Comparison of ENCODE assay signal across 27 cellular contexts in genomic region chr2:181196401-181196800, GRCh38.
DNase-seq lines count a peak whose midpoint lies in the region; ATAC-seq lines count a peak whose summit lies in the region.
"Had no signal": no experiment of that assay in that cellular context is flagged by ENCODE, and none has a peak within 500 bp of the region (broad histone marks: within the 10 kb centered on the region; RNA-seq: fewer than 3 reads in every experiment).

No MANE protein-coding gene starts in this region.

- no peak overlapping the region for H3K4me3 ChIP-seq in CD8-positive, alpha-beta memory T cell (ENCODE audit: low read length)
- H3K4me3 ChIP-seq: dorsolateral prefrontal cortex, skin epidermis, tibial nerve had no signal

- DNase-seq in DMS153 (lab: John Stamatoyannopoulos, UW) = peak; percentile 31
- DNase-seq in DMS153 treated with DMSO at 0.1 percent for 48 hours (lab: John Stamatoyannopoulos, UW; ENCODE audit: unreplicated experiment) = no peak
- no peak for DNase-seq in CD8-positive, alpha-beta memory T cell
- DNase-seq in activated CD4-positive, alpha-beta memory T cell treated with anti-CD3 and anti-CD28 coated beads for 36 hours = no peak
- no peak for DNase-seq in central memory CD8-positive, alpha-beta T cell (ENCODE audit: low spot score in 2 of 2)
- DNase-seq in medulla oblongata (ENCODE audit: extremely low spot score) = no peak
- DNase-seq in NCI-H1092 treated with DMSO at 0.1 percent for 48 hours (lab: John Stamatoyannopoulos, UW) = no peak
- DNase-seq: activated T-cell treated with anti-CD3 and anti-CD28 coated beads, Interleukin-2, amount 50 U/mL, for 4 hours; cerebellar nuclear complex; DMS 273 treated with DMSO at 0.1 percent for 48 hours; dorsolateral prefrontal cortex; hypothalamus; mesendoderm; MV-4-11; NCI-H146; NCI-H510A; nucleus accumbens; T-helper 9 cell had no signal

- intact Hi-C loops in activated CD4-positive, alpha-beta memory T cell treated with anti-CD3 and anti-CD28 coated beads for 36 hours (cut with micrococcal nuclease) = loop anchor here (2.0 to 5.0 kb wide), 4 partner anchors 18 to 106 kb away; no protein-coding TSS in a partner anchor

- peaks cover 38% of the 10 kb centered on the region for H3K4me1 ChIP-seq in CD8-positive, alpha-beta memory T cell (ENCODE audit: insufficient read depth, low read length)
- H3K4me1 ChIP-seq: tibial nerve had no signal

- H3K9me3 Mint-ChIP-seq in CD8-positive, alpha-beta memory T cell = peaks cover 6 to 14% (median 11%) of the 10 kb centered on the region in 5 donors
- peaks cover 9% of the 10 kb centered on the region for H3K9me3 Mint-ChIP-seq in activated CD4-positive, alpha-beta memory T cell treated with anti-CD3 and anti-CD28 coated beads for 36 hours
- H3K9me3 Mint-ChIP-seq in central memory CD8-positive, alpha-beta T cell = peaks cover 12% of the 10 kb centered on the region
- no peaks in the 10 kb centered on the region for H3K9me3 Mint-ChIP-seq in stimulated activated memory B cell treated with anti-CD40 and anti-IgM and Interleukin-4, amounts not matched to agents 10 μg/mL and 1 μg/mL and 100 μg/mL, for 72 hours

- ATAC-seq in central memory CD8-positive, alpha-beta T cell (replicated peaks; ENCODE audit: extremely low read depth, poor library complexity, severe bottlenecking) = no peak
- ATAC-seq in stimulated activated memory B cell treated with anti-CD40 and anti-IgM and Interleukin-4, amounts not matched to agents 10 μg/mL and 1 μg/mL and 100 μg/mL, for 72 hours = no peak
- ATAC-seq: HepG2, left lobe of liver, SK-N-SH treated with all-trans-retinoic acid at 6 μM for 48 hours had no signal

- POLR2A ChIA-PET in CD8-positive, alpha-beta memory T cell (lab: Charles Lee) = interaction anchor here (0.9 kb wide), 1 partner anchor 51 kb away, joined by 3 read pairs; no protein-coding TSS in a partner anchor
- POLR2A ChIA-PET in activated CD4-positive, alpha-beta memory T cell treated with anti-CD3 and anti-CD28 coated beads for 36 hours (lab: Charles Lee) = no interaction called here

- no peaks in the 10 kb centered on the region for H3K9me3 ChIP-seq in CD8-positive, alpha-beta memory T cell (ENCODE audit: low read length)
- H3K9me3 ChIP-seq: tibial nerve had no signal

- peak overlapping the region in 6 of 8 donors; percentile 9 to 80 (median 66) for H3K27ac Mint-ChIP-seq in CD8-positive, alpha-beta memory T cell
- H3K27ac Mint-ChIP-seq in activated CD4-positive, alpha-beta memory T cell treated with anti-CD3 and anti-CD28 coated beads for 36 hours = peak overlapping the region; percentile 70
- peak overlapping the region; percentile 2 for H3K27ac Mint-ChIP-seq in central memory CD8-positive, alpha-beta T cell (ENCODE audit: low read depth)
- no peak overlapping the region for H3K27ac Mint-ChIP-seq in stimulated activated memory B cell treated with anti-CD40 and anti-IgM and Interleukin-4, amounts not matched to agents 10 μg/mL and 1 μg/mL and 100 μg/mL, for 72 hours

- H3K27ac ChIP-seq in CD8-positive, alpha-beta memory T cell (ENCODE audit: low read depth, low read length) = no peak overlapping the region
- H3K27ac ChIP-seq: 22Rv1, C4-2B, dorsolateral prefrontal cortex, skin epidermis, tibial nerve, VCaP had no signal

- H3K36me3 Mint-ChIP-seq in CD8-positive, alpha-beta memory T cell = peaks cover 5 to 55% (median 55%) of the 10 kb centered on the region in 3 donors
- H3K36me3 Mint-ChIP-seq in activated CD4-positive, alpha-beta memory T cell treated with anti-CD3 and anti-CD28 coated beads for 36 hours = peaks cover 18% of the 10 kb centered on the region
- H3K36me3 Mint-ChIP-seq in central memory CD8-positive, alpha-beta T cell (ENCODE audit: insufficient read depth) = no peaks in the 10 kb centered on the region
- H3K36me3 Mint-ChIP-seq in stimulated activated memory B cell treated with anti-CD40 and anti-IgM and Interleukin-4, amounts not matched to agents 10 μg/mL and 1 μg/mL and 100 μg/mL, for 72 hours = no peaks in the 10 kb centered on the region

- CTCF ChIA-PET in CD8-positive, alpha-beta memory T cell (lab: Charles Lee) = interaction anchor here (0.7 kb wide), 1 partner anchor 17 kb away, joined by 3 read pairs; no protein-coding TSS in a partner anchor
- CTCF ChIA-PET in activated CD4-positive, alpha-beta memory T cell treated with anti-CD3 and anti-CD28 coated beads for 36 hours (lab: Charles Lee) = interaction anchor here (1.5 kb wide), 1 partner anchor 270 kb away, joined by 3 read pairs; no protein-coding TSS in a partner anchor

- peaks cover 62 to 90% (median 66%) of the 10 kb centered on the region in 3 donors for H3K4me1 Mint-ChIP-seq in CD8-positive, alpha-beta memory T cell
- H3K4me1 Mint-ChIP-seq in activated CD4-positive, alpha-beta memory T cell treated with anti-CD3 and anti-CD28 coated beads for 36 hours (ENCODE audit: low read depth) = peaks cover 49% of the 10 kb centered on the region
- peaks cover 39% of the 10 kb centered on the region for H3K4me1 Mint-ChIP-seq in central memory CD8-positive, alpha-beta T cell
- H3K4me1 Mint-ChIP-seq in stimulated activated memory B cell treated with anti-CD40 and anti-IgM and Interleukin-4, amounts not matched to agents 10 μg/mL and 1 μg/mL and 100 μg/mL, for 72 hours = no peaks in the 10 kb centered on the region

- no peaks in the 10 kb centered on the region for H3K27me3 Mint-ChIP-seq in CD8-positive, alpha-beta memory T cell
- no peaks in the 10 kb centered on the region for H3K27me3 Mint-ChIP-seq in activated CD4-positive, alpha-beta memory T cell treated with anti-CD3 and anti-CD28 coated beads for 36 hours
- no peaks in the 10 kb centered on the region for H3K27me3 Mint-ChIP-seq in central memory CD8-positive, alpha-beta T cell
- no peaks in the 10 kb centered on the region for H3K27me3 Mint-ChIP-seq in stimulated activated memory B cell treated with anti-CD40 and anti-IgM and Interleukin-4, amounts not matched to agents 10 μg/mL and 1 μg/mL and 100 μg/mL, for 72 hours

- H3K36me3 ChIP-seq in CD8-positive, alpha-beta memory T cell (ENCODE audit: insufficient read depth, low read length) = no peaks in the 10 kb centered on the region
- H3K36me3 ChIP-seq: tibial nerve had no signal

- peak overlapping the region in 3 of 7 donors; percentile 9 to 44 (median 40) for H3K4me3 Mint-ChIP-seq in CD8-positive, alpha-beta memory T cell
- no peak overlapping the region for H3K4me3 Mint-ChIP-seq in activated CD4-positive, alpha-beta memory T cell treated with anti-CD3 and anti-CD28 coated beads for 36 hours
- peak overlapping the region; percentile 36 for H3K4me3 Mint-ChIP-seq in central memory CD8-positive, alpha-beta T cell
- H3K4me3 Mint-ChIP-seq in stimulated activated memory B cell treated with anti-CD40 and anti-IgM and Interleukin-4, amounts not matched to agents 10 μg/mL and 1 μg/mL and 100 μg/mL, for 72 hours = no peak overlapping the region
- H3K4me3 Mint-ChIP-seq: activated T-cell treated with anti-CD3 and anti-CD28 coated beads, Interleukin-2, amount 50 U/mL, for 4 hours had no signal

- H3K27me3 ChIP-seq in CD8-positive, alpha-beta memory T cell (ENCODE audit: insufficient read depth, low read length, poor library complexity, severe bottlenecking) = no peaks in the 10 kb centered on the region
- H3K27me3 ChIP-seq: dorsolateral prefrontal cortex, tibial nerve had no signal
